11 cellular contexts compared by ENCODE assay signal in genomic region chr19:1943661-1944087, GRCh38. TPM values are rescaled to one million over a fixed set of nuclear protein-coding genes. Genes with fewer than 3 reads are reported as not detected.
DNase-seq lines count a peak whose midpoint lies in the region; ATAC-seq and TF ChIP-seq lines count a peak whose summit lies in the region.
"Had no signal": no experiment of that assay in that cellular context is flagged by ENCODE, and none has a peak within 500 bp of the region (broad histone marks: within the 10 kb centered on the region; RNA-seq: fewer than 3 reads in every experiment).

No MANE protein-coding gene starts in this region.

- H3K79me2 ChIP-seq in DND-41 (ENCODE audit: insufficient read depth, low read length) (peaks cover 76% of the 10 kb centered on the region), neural progenitor cell (ENCODE audit: low read depth) (peaks cover 82% of the 10 kb centered on the region)

- H3K9ac ChIP-seq in DND-41 (ENCODE audit: low read depth, low read length) (peak overlapping the region; percentile 73), neural progenitor cell (peak overlapping the region; percentile 72)

- TF ChIP-seq CTCF in DND-41 (IDR thresholded peaks at IDR 0.05; ENCODE audit: borderline replicate concordance, extremely low read depth, low read length, poor library complexity, severe bottlenecking) (no peak), LNCaP clone FGC (IDR thresholded peaks at IDR 0.05; ENCODE audit: control insufficient read depth, extremely low read depth, insufficient read depth) (no peak), brain (conservative IDR thresholded peaks at IDR 0.05) (no peak), neural progenitor cell (IDR thresholded peaks at IDR 0.05) (no peak)

- H3K27ac Mint-ChIP-seq in brain = peak overlapping the region; percentile 91 to 97 (median 94)
- H3K27ac Mint-ChIP-seq in neural progenitor cell = no peak overlapping the region

- H3K27me3 ChIP-seq in DND-41 (ENCODE audit: insufficient read depth, low read length, poor library complexity) (no peaks in the 10 kb centered on the region), neural progenitor cell (no peaks in the 10 kb centered on the region)

- H3K9me3 Mint-ChIP-seq in brain = peaks cover 0 to 3% (median 0%) of the 10 kb centered on the region in 5 experiments
- H3K9me3 Mint-ChIP-seq in neural progenitor cell = no peaks in the 10 kb centered on the region

- H2AFZ ChIP-seq in DND-41 (ENCODE audit: low read depth, low read length) (no peak overlapping the region), neural progenitor cell (replicated peaks) (no peak overlapping the region)

- peaks cover 3% of the 10 kb centered on the region for H3K27me3 Mint-ChIP-seq in brain
- H3K27me3 Mint-ChIP-seq in neural progenitor cell (ENCODE audit: insufficient read depth, low read depth) = peaks cover 2% of the 10 kb centered on the region

- peaks cover 37% of the 10 kb centered on the region for H3K4me1 ChIP-seq in DND-41 (ENCODE audit: insufficient read depth, low read length)
- peaks cover 17% of the 10 kb centered on the region for H3K4me1 ChIP-seq in neural progenitor cell

- ATAC-seq in DND-41 (ENCODE audit: insufficient read depth, low read depth) (no peak), HG03045 (IDR thresholded peaks at IDR 0.05; ENCODE audit: unreplicated experiment) (no peak)

- H3K36me3 ChIP-seq in DND-41 (ENCODE audit: insufficient read depth, low read length) (peaks cover 19% of the 10 kb centered on the region), neural progenitor cell (no peaks in the 10 kb centered on the region)
- H3K36me3 ChIP-seq: prostate gland had no signal

- peaks cover 35% of the 10 kb centered on the region for H3F3A ChIP-seq in neural progenitor cell (ENCODE audit: low read depth)

- H3K4me2 ChIP-seq in DND-41 (ENCODE audit: insufficient read depth, low read length) = peak overlapping the region; percentile 94
- H3K4me2 ChIP-seq in neural progenitor cell = no peak overlapping the region

- H3K4me1 Mint-ChIP-seq in brain (peaks cover 27% of the 10 kb centered on the region), neural progenitor cell (peaks cover 25% of the 10 kb centered on the region)

- peak overlapping the region; percentile 91 to 97 (median 94) for H3K4me3 Mint-ChIP-seq in brain
- H3K4me3 Mint-ChIP-seq in neural progenitor cell = peak overlapping the region; percentile 96

- DNase-seq in DND-41 (no peak), LNCaP clone FGC (ENCODE audit: low read depth) (no peak), neural progenitor cell (ENCODE audit: low spot score) (no peak), epidermal melanocyte (ENCODE audit: insufficient read length, low spot score) (no peak), GOT3 (lab: John Stamatoyannopoulos, UW) (no peak)
- DNase-seq in effector CD8-positive, alpha-beta T cell (lab: John Stamatoyannopoulos, UW) = no peak
- DNase-seq: NCI-H510A treated with DMSO at 0.1 percent for 48 hours, T1000 had no signal

- peaks cover 61% of the 10 kb centered on the region for H4K20me1 ChIP-seq in DND-41 (ENCODE audit: insufficient read depth, low read length)
- H4K20me1 ChIP-seq in neural progenitor cell (ENCODE audit: low read depth) = peaks cover 65% of the 10 kb centered on the region

- H3K27ac ChIP-seq in DND-41 (ENCODE audit: low read length) (peak overlapping the region; percentile 90), neural progenitor cell (no peak overlapping the region)

- no peaks in the 10 kb centered on the region for H3K9me3 ChIP-seq in DND-41 (ENCODE audit: insufficient read depth, low read length, severe bottlenecking)
- no peaks in the 10 kb centered on the region for H3K9me3 ChIP-seq in neural progenitor cell (ENCODE audit: low read depth)
- H3K9me3 ChIP-seq: prostate gland had no signal

- peak overlapping the region in 1 of 2 experiments; percentile 95; a peak in 2 of 4 replicates for H3K4me3 ChIP-seq in DND-41 (ENCODE audit: low read depth in 1 of 2, low read length in 2 of 2)
- peak overlapping the region; percentile 86 for H3K4me3 ChIP-seq in LNCaP clone FGC (ENCODE audit: low read depth, low read length)
- no peak overlapping the region for H3K4me3 ChIP-seq in neural progenitor cell

- H3K36me3 Mint-ChIP-seq in brain (peaks cover 14% of the 10 kb centered on the region), neural progenitor cell (peaks cover 11% of the 10 kb centered on the region)

RNA-seq across cellular contexts. Expression of gene CSNK1G2, which starts 2.7 kb away (rescaled TPM):
- 83.7 TPM for polyA plus RNA-seq in brain (ENCODE audit: insufficient read depth, low read depth, low replicate concordance)
- 49.6 and 161 TPM in 2 replicates for total RNA-seq in neural progenitor cell (ENCODE audit: low replicate concordance)

RNA-seq across cellular contexts. Expression of gene ADAT3, which starts 38.5 kb away (rescaled TPM):
- 3.8 TPM for polyA plus RNA-seq in brain (ENCODE audit: insufficient read depth, low read depth, low replicate concordance)
- 2.4 and 6.5 TPM in 2 replicates for total RNA-seq in neural progenitor cell (ENCODE audit: low replicate concordance)

RNA-seq across cellular contexts. Expression of gene SCAMP4, which starts 38.5 kb away (rescaled TPM):
- 105 TPM for polyA plus RNA-seq in brain (ENCODE audit: insufficient read depth, low read depth, low replicate concordance)
- 11.5 and 67.6 TPM in 2 replicates for total RNA-seq in neural progenitor cell (ENCODE audit: low replicate concordance)

RNA-seq across cellular contexts. Expression of gene ABHD17A, which starts 58.4 kb away (rescaled TPM):
- 124 TPM for polyA plus RNA-seq in brain (ENCODE audit: insufficient read depth, low read depth, low replicate concordance)
- 20.2 and 87.0 TPM in 2 replicates for total RNA-seq in neural progenitor cell (ENCODE audit: low replicate concordance)
